ENCODE assay signal across 8 cellular contexts in the genomic region with DNA sequence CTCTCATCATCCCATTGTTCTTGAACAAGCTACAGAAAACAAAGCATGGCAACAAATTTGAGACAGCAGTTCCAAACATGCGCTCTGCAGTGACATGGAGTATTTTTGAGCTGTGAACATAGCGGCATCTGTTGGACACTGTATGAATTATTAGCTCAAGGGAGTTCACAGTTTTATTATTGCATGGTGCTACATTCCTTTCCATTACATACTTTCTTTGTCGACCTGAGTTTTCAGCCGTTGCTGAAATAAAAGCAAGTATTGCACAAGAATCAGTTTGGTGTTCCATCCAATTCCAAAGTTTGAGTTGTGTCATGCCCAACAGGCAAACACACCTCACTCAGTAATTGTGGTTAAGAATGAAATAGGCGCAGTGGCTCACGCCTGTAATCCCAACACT. TPM values are rescaled to one million over a fixed set of nuclear protein-coding genes. Genes with fewer than 3 reads are reported as not detected.
DNase-seq lines count a peak whose midpoint lies in the region; ATAC-seq, FAIRE-seq and TF ChIP-seq lines count a peak whose summit lies in the region.

No MANE protein-coding gene starts in this region.

- intact Hi-C loops in heart left ventricle (cut with DNase I): loop anchor here in 4 of 10 donors (5.0 kb wide), 2 partner anchors 138 to 143 kb away; no protein-coding TSS in a partner anchor

- peak in 8 of 12 donors; percentile 5 to 42 (median 26) for TF ChIP-seq CTCF in heart left ventricle (IDR thresholded peaks at IDR 0.05)
- peak in 1 of 2 donors; percentile 59 for TF ChIP-seq CTCF in right atrium auricular region (IDR thresholded peaks at IDR 0.05)
- TF ChIP-seq CTCF in astrocyte (IDR thresholded peaks at IDR 0.05; ENCODE audit: insufficient read depth, low read depth, low read length): peak; percentile 36
- TF ChIP-seq CTCF in lung (IDR thresholded peaks at IDR 0.05; ENCODE audit: control extremely low read depth, extremely low read depth): peak; percentile 30

- H3K9ac ChIP-seq in astrocyte (ENCODE audit: low read length): no peak overlapping the region

- H3K36me3 ChIP-seq in heart left ventricle (no peaks in the 10 kb centered on the region), right atrium auricular region (no peaks in the 10 kb centered on the region), astrocyte (ENCODE audit: insufficient read depth, low read length) (no peaks in the 10 kb centered on the region), lung (ENCODE audit: control insufficient read depth in 2 of 2, insufficient read depth in 2 of 2, low read length in 2 of 2) (no peaks in the 10 kb centered on the region)

- H4K20me1 ChIP-seq in astrocyte (ENCODE audit: insufficient read depth, low read length): no peaks in the 10 kb centered on the region

- no peaks in the 10 kb centered on the region for H3K9me3 ChIP-seq in heart left ventricle
- H3K9me3 ChIP-seq in right atrium auricular region: no peaks in the 10 kb centered on the region
- H3K9me3 ChIP-seq in astrocyte (ENCODE audit: insufficient read depth, low read depth, low read length): no peaks in the 10 kb centered on the region
- H3K9me3 ChIP-seq in lung (ENCODE audit: control insufficient read depth in 2 of 2, insufficient read depth in 1 of 2, low read length in 1 of 2): no peaks in the 10 kb centered on the region

- H3K4me1 Mint-ChIP-seq in astrocyte (ENCODE audit: low read depth, unreplicated experiment): no peaks in the 10 kb centered on the region

- no peaks in the 10 kb centered on the region for H3K27me3 ChIP-seq in heart left ventricle
- no peaks in the 10 kb centered on the region for H3K27me3 ChIP-seq in right atrium auricular region
- no peaks in the 10 kb centered on the region for H3K27me3 ChIP-seq in astrocyte (ENCODE audit: insufficient read depth, low read length)
- no peaks in the 10 kb centered on the region for H3K27me3 ChIP-seq in lung (ENCODE audit: control insufficient read depth, insufficient read depth)

- H3K9me3 Mint-ChIP-seq in astrocyte (ENCODE audit: unreplicated experiment): no peaks in the 10 kb centered on the region

- no peaks in the 10 kb centered on the region for H3K27me3 Mint-ChIP-seq in astrocyte (ENCODE audit: low read depth, unreplicated experiment)

- peak; percentile 92 for FAIRE-seq in astrocyte (lab: Jason Lieb, UNC)

- 67 to 79% (median 72%) methylated on average over 6 of the region's 6 CpGs for WGBS in heart left ventricle, 4 donors
- WGBS in lung, 2 donors: 52 to 61% methylated on average over 6 of the region's 6 CpGs

- H3K27ac ChIP-seq in heart left ventricle (no peak overlapping the region), right atrium auricular region (no peak overlapping the region), astrocyte (ENCODE audit: low read depth, low read length) (no peak overlapping the region), lung (ENCODE audit: low read depth in 1 of 2, low read length in 1 of 2) (no peak overlapping the region)

- no peak overlapping the region for H3K4me2 ChIP-seq in astrocyte (ENCODE audit: low read length)

- no peak for DNase-seq in heart left ventricle
- no peak for DNase-seq in right atrium auricular region (ENCODE audit: low spot score)
- DNase-seq in MV-4-11 (lab: John Stamatoyannopoulos, UW): peak; percentile 60
- DNase-seq in astrocyte (ENCODE audit: low read depth): peak; percentile 3
- no peak for DNase-seq in lung (ENCODE audit: low spot score)
- DNase-seq in retina: no peak
- DNase-seq in OCI-M2 (lab: John Stamatoyannopoulos, UW; ENCODE audit: unreplicated experiment): no peak

- H3K4me3 ChIP-seq in heart left ventricle: no peak overlapping the region
- H3K4me3 ChIP-seq in right atrium auricular region: no peak overlapping the region
- no peak overlapping the region for H3K4me3 ChIP-seq in astrocyte (ENCODE audit: insufficient read depth, low read depth, low read length)
- no peak overlapping the region for H3K4me3 ChIP-seq in lung

- no peak overlapping the region for H2AFZ ChIP-seq in astrocyte (ENCODE audit: low read depth, low read length)

- H3K4me3 Mint-ChIP-seq in astrocyte (ENCODE audit: unreplicated experiment): no peak overlapping the region

- H3K4me1 ChIP-seq in heart left ventricle: peaks cover 0 to 5% (median 0%) of the 10 kb centered on the region in 12 donors
- peaks cover 0 to 4% of the 10 kb centered on the region in 2 donors for H3K4me1 ChIP-seq in right atrium auricular region
- H3K4me1 ChIP-seq in astrocyte (ENCODE audit: insufficient read depth, low read length): peaks cover 6% of the 10 kb centered on the region
- H3K4me1 ChIP-seq in lung (ENCODE audit: control insufficient read depth in 2 of 2, insufficient read depth in 2 of 2, low read length in 2 of 2): no peaks in the 10 kb centered on the region

- peak in 3 of 4 donors; percentile 42 to 72 (median 49) for ATAC-seq in heart left ventricle
- ATAC-seq in lung (ENCODE audit: insufficient read depth, low FRiP score): peak; percentile 44
- ATAC-seq in HG02938 (IDR thresholded peaks at IDR 0.05; ENCODE audit: unreplicated experiment): no peak

- no peaks in the 10 kb centered on the region for H3K36me3 Mint-ChIP-seq in astrocyte (ENCODE audit: low read depth, unreplicated experiment)

- TF ChIP-seq POLR2A in heart left ventricle (IDR thresholded peaks at IDR 0.05): no peak

- H3K79me2 ChIP-seq in astrocyte (ENCODE audit: insufficient read depth, low read length): no peaks in the 10 kb centered on the region

- H3K27ac Mint-ChIP-seq in astrocyte (ENCODE audit: unreplicated experiment): no peak overlapping the region

RNA-seq across cellular contexts. Expression of a gene that starts 30.1 kb away (rescaled TPM):
- total RNA-seq in heart left ventricle (not detected), right atrium auricular region (not detected), astrocyte (not detected in 2 replicates), lung (not detected)
- polyA plus RNA-seq in heart left ventricle (not detected), lung (not detected)

RNA-seq across cellular contexts. Expression of a gene that starts 48.7 kb away (rescaled TPM):
- total RNA-seq in heart left ventricle (10 to 100 TPM in 4 of 9 donors, 1 to 10 TPM in 5; 6.0 to 13.7 (median 9.8) TPM), right atrium auricular region (1 to 10 TPM; 8.4 to 8.9 TPM), astrocyte (5.7 and 5.8 TPM in 2 replicates), lung (10 to 100 TPM in 1 of 2 donors, 1 to 10 TPM in 1; 5.1 to 10.2 TPM)
- polyA plus RNA-seq in heart left ventricle (10 to 100 TPM; 10.2 to 12.8 TPM), lung (10 to 100 TPM in 1 of 2 donors, 1 to 10 TPM in 1; 6.9 to 12.4 TPM)

Comparison
In these comparisons a context has a peak if more than half of its experiments do, and no peak if none do; other contexts are left out.
1. DNase-seq: peak in MV-4-11 (single experiment) and astrocyte (single experiment); none in heart left ventricle (0 of 5), right atrium auricular region (single experiment), lung (single experiment), retina (single experiment) and OCI-M2 (single experiment).